1 cellular context compared by ENCODE assay signal in the genomic region with DNA sequence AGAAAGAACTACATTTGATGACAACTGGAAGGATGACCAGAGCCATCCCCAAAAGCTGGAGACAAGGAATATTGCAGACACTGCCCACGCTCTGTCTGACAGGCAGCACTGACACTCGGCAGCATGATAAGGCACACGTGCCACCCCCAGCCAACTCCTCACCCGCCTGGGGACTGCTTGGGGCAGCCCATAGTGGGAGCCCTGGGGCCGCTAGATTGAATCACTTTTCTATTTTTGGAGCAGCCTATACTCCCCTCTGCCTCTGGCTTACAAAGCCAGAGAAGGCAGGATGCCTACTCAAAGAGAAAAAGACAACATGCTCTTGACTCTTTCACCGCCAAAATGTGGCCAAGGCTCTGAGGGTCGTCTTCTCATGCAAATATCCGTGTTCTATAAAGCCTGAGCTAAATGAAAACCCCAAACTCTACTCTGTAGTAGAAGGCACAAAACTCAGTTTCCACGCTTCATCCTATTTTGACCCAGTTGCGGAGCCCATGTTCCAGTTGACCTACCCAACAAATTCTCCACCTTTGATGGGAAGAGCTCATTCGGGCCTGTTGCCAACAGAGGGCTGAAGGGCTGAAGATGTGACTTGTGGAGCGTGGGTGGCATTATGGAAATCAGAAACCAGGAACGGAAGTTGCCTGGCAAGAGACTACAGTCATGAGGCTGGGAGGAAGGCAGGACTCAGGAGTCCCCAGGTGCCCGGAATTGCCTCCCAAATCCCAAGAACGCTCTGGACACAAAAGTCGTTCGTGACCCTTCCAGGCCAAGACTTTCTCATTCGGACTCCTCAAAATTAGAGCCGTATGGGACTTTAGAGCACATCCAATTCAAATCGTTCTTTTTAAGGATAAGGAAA.
TF ChIP-seq lines count a peak whose summit lies in the region.

No MANE protein-coding gene starts in this region.

TF ChIP-seq in HCT116, 20 proteins besides CTCF, POLR2A, EP300 and RAD21 (continued from another document):
- TF ChIP-seq ELF1 (IDR thresholded peaks at IDR 0.05; ENCODE audit: borderline replicate concordance, low read depth) (no peak), POLR2AphosphoS5 (IDR thresholded peaks at IDR 0.05; ENCODE audit: low read depth, low read length) (peak; percentile 44; the same call in 1 of the 2 replicates), EGR1 (IDR thresholded peaks at IDR 0.05; ENCODE audit: low read depth) (peak; percentile 84), EZH2phosphoT487 (IDR thresholded peaks at IDR 0.05; ENCODE audit: borderline replicate concordance) (no peak)
